In the genomic region with DNA sequence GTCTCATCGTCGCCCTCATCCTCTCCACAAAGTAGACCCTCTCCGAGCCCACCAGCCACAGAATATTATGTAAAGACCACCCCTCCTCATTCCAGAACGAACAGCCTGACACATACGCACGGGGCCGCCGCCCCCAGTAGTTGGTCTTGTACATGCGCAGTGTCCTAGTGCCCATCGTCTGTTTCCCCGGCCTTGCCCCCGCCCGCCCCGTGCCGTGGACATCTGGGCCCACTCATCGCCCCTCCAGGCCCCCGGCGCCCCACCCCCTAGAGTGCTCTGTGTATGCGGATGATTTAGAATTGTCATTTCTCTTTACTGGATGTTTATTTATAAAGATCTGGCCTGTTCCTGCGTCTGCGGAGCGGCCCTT, we compare ENCODE assay signal across 8 cellular contexts. TPM values are rescaled to one million over a fixed set of nuclear protein-coding genes. Genes with fewer than 3 reads are reported as not detected.
DNase-seq lines count a peak whose midpoint lies in the region; ATAC-seq and TF ChIP-seq lines count a peak whose summit lies in the region.

No MANE protein-coding gene starts in this region.

- peak overlapping the region in 3 of 4 donors; percentile 73 to 91 (median 73) for H3K4me3 ChIP-seq in upper lobe of left lung

- H3K4me3 Mint-ChIP-seq in activated T-cell treated with anti-CD3 and anti-CD28 coated beads, Interleukin-2, amount 50 U/mL, for 72 hours: peak overlapping the region; percentile 80 to 84
- peak overlapping the region; percentile 82 to 85 (median 83) for H3K4me3 Mint-ChIP-seq in brain
- peak overlapping the region; percentile 59 for H3K4me3 Mint-ChIP-seq in mesothelial cell of epicardium

- no peaks in the 10 kb centered on the region for H3K27me3 ChIP-seq in upper lobe of left lung

- peaks cover 60 to 72% (median 61%) of the 10 kb centered on the region in 4 donors for H3K4me1 ChIP-seq in upper lobe of left lung

- peaks cover 0 to 34% (median 21%) of the 10 kb centered on the region in 4 donors for H3K36me3 ChIP-seq in upper lobe of left lung

- peak in 1 of 2 donors; percentile 8 for ATAC-seq in activated T-cell treated with anti-CD3 and anti-CD28 coated beads, Interleukin-2, amount 50 U/mL, for 72 hours (replicated peaks in 1 of 2)
- no peak for ATAC-seq in upper lobe of left lung (ENCODE audit: low FRiP score in 2 of 2)
- no peak for ATAC-seq in GM21576 (IDR thresholded peaks at IDR 0.05; ENCODE audit: unreplicated experiment)

- no peak for TF ChIP-seq POLR2A in upper lobe of left lung (IDR thresholded peaks at IDR 0.05)

- WGBS in upper lobe of left lung, 2 donors: 44 to 74% methylated on average over 19 to 22 of the region's 22 CpGs

- peaks cover 63% of the 10 kb centered on the region for H3K4me1 Mint-ChIP-seq in activated T-cell treated with anti-CD3 and anti-CD28 coated beads, Interleukin-2, amount 50 U/mL, for 72 hours (ENCODE audit: low read depth)
- H3K4me1 Mint-ChIP-seq in brain (peaks cover 62% of the 10 kb centered on the region), mesothelial cell of epicardium (peaks cover 40% of the 10 kb centered on the region)

- no peak for TF ChIP-seq EP300 in upper lobe of left lung (IDR thresholded peaks at IDR 0.05)

- no peak for DNase-seq in activated T-cell treated with anti-CD3 and anti-CD28 coated beads, Interleukin-2, amount 50 U/mL, for 72 hours
- DNase-seq in activated T-cell treated with anti-CD3 and anti-CD28 coated beads for 4 hours: no peak
- no peak for DNase-seq in mesothelial cell of epicardium (ENCODE audit: low spot score in 2 of 2, unreplicated experiment in 2 of 2)
- DNase-seq in upper lobe of left lung: peak; percentile 26 to 89
- no peak for DNase-seq in NCI-H1694 treated with DMSO at 0.1 percent for 48 hours (lab: John Stamatoyannopoulos, UW)
- DNase-seq in dermis blood vessel endothelial cell: no peak

- peaks cover 2 to 8% of the 10 kb centered on the region in 2 donors for H3K36me3 Mint-ChIP-seq in activated T-cell treated with anti-CD3 and anti-CD28 coated beads, Interleukin-2, amount 50 U/mL, for 72 hours (ENCODE audit: insufficient read depth in 2 of 2)
- H3K36me3 Mint-ChIP-seq in brain (peaks cover 19% of the 10 kb centered on the region), mesothelial cell of epicardium (peaks cover 6% of the 10 kb centered on the region)

- H3K9me3 ChIP-seq in upper lobe of left lung: no peaks in the 10 kb centered on the region

- H3K27me3 Mint-ChIP-seq in activated T-cell treated with anti-CD3 and anti-CD28 coated beads, Interleukin-2, amount 50 U/mL, for 72 hours (ENCODE audit: low read depth): no peaks in the 10 kb centered on the region
- H3K27me3 Mint-ChIP-seq in brain (peaks cover 4% of the 10 kb centered on the region), mesothelial cell of epicardium (ENCODE audit: low read depth) (no peaks in the 10 kb centered on the region)

- peak overlapping the region; percentile 82 to 99 (median 98) for H3K27ac ChIP-seq in upper lobe of left lung

- TF ChIP-seq CTCF in brain (conservative IDR thresholded peaks at IDR 0.05) (no peak), mesothelial cell of epicardium (IDR thresholded peaks at IDR 0.05; ENCODE audit: unreplicated experiment) (no peak), upper lobe of left lung (IDR thresholded peaks at IDR 0.05) (no peak)

- peak overlapping the region; percentile 89 for H3K27ac Mint-ChIP-seq in activated T-cell treated with anti-CD3 and anti-CD28 coated beads, Interleukin-2, amount 50 U/mL, for 72 hours
- peak overlapping the region; percentile 64 to 97 (median 87) for H3K27ac Mint-ChIP-seq in brain
- peak overlapping the region; percentile 96 for H3K27ac Mint-ChIP-seq in mesothelial cell of epicardium

- no peaks in the 10 kb centered on the region for H3K9me3 Mint-ChIP-seq in activated T-cell treated with anti-CD3 and anti-CD28 coated beads, Interleukin-2, amount 50 U/mL, for 72 hours
- H3K9me3 Mint-ChIP-seq in brain (peaks cover 0 to 4% (median 0%) of the 10 kb centered on the region in 5 experiments), mesothelial cell of epicardium (no peaks in the 10 kb centered on the region)

RNA-seq across cellular contexts. Expression of gene AMDHD2, which starts 0.5 kb away (rescaled TPM):
- total RNA-seq in activated T-cell treated with anti-CD3 and anti-CD28 coated beads, Interleukin-2, amount 50 U/mL, for 72 hours: 10 to 100 TPM; 28.2 to 33.8 TPM
- polyA plus RNA-seq in brain (ENCODE audit: insufficient read depth, low read depth, low replicate concordance): 18.9 TPM
- 46.3 to 47.2 TPM (median 46.4 TPM) in 3 replicates for total RNA-seq in mesothelial cell of epicardium
- 100 to 1,000 TPM in 1 of 6 donors, 10 to 100 TPM in 5; 33.0 to 126 (median 68.4) TPM for total RNA-seq in upper lobe of left lung
- total RNA-seq in dermis blood vessel endothelial cell: 37.6 and 59.2 TPM in 2 replicates

RNA-seq across cellular contexts. Expression of gene ATP6V0C, which starts 5.9 kb away (rescaled TPM):
- total RNA-seq in activated T-cell treated with anti-CD3 and anti-CD28 coated beads, Interleukin-2, amount 50 U/mL, for 72 hours: 10 to 100 TPM; 94.2 to 94.8 TPM
- 403 TPM for polyA plus RNA-seq in brain (ENCODE audit: insufficient read depth, low read depth, low replicate concordance)
- 143 to 151 TPM (median 149 TPM) in 3 replicates for total RNA-seq in mesothelial cell of epicardium
- total RNA-seq in upper lobe of left lung: 100 to 1,000 TPM in 4 of 6 donors, 10 to 100 TPM in 2; 84.9 to 332 (median 164) TPM
- 8.2 and 14.9 TPM in 2 replicates for total RNA-seq in dermis blood vessel endothelial cell

RNA-seq across cellular contexts. Expression of gene CEMP1, which starts 11.5 kb away (rescaled TPM):
- under 1 TPM in 1 of 2 donors, not detected in 1; 0.30 TPM for total RNA-seq in activated T-cell treated with anti-CD3 and anti-CD28 coated beads, Interleukin-2, amount 50 U/mL, for 72 hours
- polyA plus RNA-seq in brain (ENCODE audit: insufficient read depth, low read depth, low replicate concordance): not detected
- total RNA-seq in mesothelial cell of epicardium (0.75 to 1.7 TPM (median 1.1 TPM) in 3 replicates), upper lobe of left lung (10 to 100 TPM in 2 of 6 donors, 1 to 10 TPM in 3, under 1 TPM in 1; 0.91 to 17.0 (median 5.4) TPM), dermis blood vessel endothelial cell (not detected in 2 replicates)

RNA-seq across cellular contexts. Expression of gene PDPK1, which starts 18.1 kb away (rescaled TPM):
- total RNA-seq in activated T-cell treated with anti-CD3 and anti-CD28 coated beads, Interleukin-2, amount 50 U/mL, for 72 hours: 10 to 100 TPM; 53.0 to 53.8 TPM
- 22.3 TPM for polyA plus RNA-seq in brain (ENCODE audit: insufficient read depth, low read depth, low replicate concordance)
- total RNA-seq in mesothelial cell of epicardium (40.4 to 44.6 TPM (median 42.7 TPM) in 3 replicates), upper lobe of left lung (10 to 100 TPM; 39.4 to 83.1 (median 67.2) TPM), dermis blood vessel endothelial cell (17.9 and 25.9 TPM in 2 replicates)

RNA-seq across cellular contexts. Expression of gene TBC1D24, which starts 44.8 kb away (rescaled TPM):
- total RNA-seq in activated T-cell treated with anti-CD3 and anti-CD28 coated beads, Interleukin-2, amount 50 U/mL, for 72 hours: 10 to 100 TPM; 13.6 to 20.4 TPM
- 23.3 TPM for polyA plus RNA-seq in brain (ENCODE audit: insufficient read depth, low read depth, low replicate concordance)
- total RNA-seq in mesothelial cell of epicardium: 24.2 to 25.0 TPM (median 24.7 TPM) in 3 replicates
- 10 to 100 TPM; 25.9 to 49.6 (median 37.2) TPM for total RNA-seq in upper lobe of left lung
- total RNA-seq in dermis blood vessel endothelial cell: 15.3 and 18.1 TPM in 2 replicates

Comparison
In these comparisons a context has a peak if more than half of its experiments do, and no peak if none do; other contexts are left out.
1. DNase-seq: peak in upper lobe of left lung (2 of 2); none in activated T-cell treated with anti-CD3 and anti-CD28 coated beads, Interleukin-2, amount 50 U/mL, for 72 hours (0 of 2), activated T-cell treated with anti-CD3 and anti-CD28 coated beads for 4 hours (single experiment), mesothelial cell of epicardium (0 of 2), NCI-H1694 treated with DMSO at 0.1 percent for 48 hours (single experiment) and dermis blood vessel endothelial cell (single experiment).
2. Peak in every context shown above with its lines, with median percentiles within 50 percentile points of each other: H3K27ac Mint-ChIP-seq and H3K4me3 Mint-ChIP-seq.